20 cellular contexts compared by ENCODE assay signal in the genomic region with DNA sequence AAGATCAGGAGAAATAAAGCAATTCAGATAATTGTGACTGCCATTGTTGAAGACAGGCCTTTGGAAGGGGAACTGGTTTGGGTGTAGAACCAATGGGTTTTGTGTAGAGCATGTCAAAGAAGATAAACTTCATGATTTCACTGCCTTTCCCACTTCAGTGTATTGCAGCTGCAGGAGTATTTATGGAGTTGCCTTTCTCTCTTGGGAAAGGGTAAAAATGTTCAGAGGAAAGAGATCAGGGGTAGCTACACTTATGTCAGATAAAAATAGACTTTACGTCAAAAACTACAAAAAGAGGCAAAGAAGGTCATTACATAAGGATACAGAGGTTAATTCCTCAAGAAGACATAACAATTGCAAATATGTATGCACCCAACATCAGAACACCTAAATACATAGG.
A peak's percentile ranks its signal among the peaks of the same experiment; 100 is the strongest.
DNase-seq lines count a peak whose midpoint lies in the region; ATAC-seq, FAIRE-seq and TF ChIP-seq lines count a peak whose summit lies in the region.
"Had no signal": no experiment of that assay in that cellular context is flagged by ENCODE, and none has a peak within 500 bp of the region (broad histone marks: within the 10 kb centered on the region; RNA-seq: fewer than 3 reads in every experiment).

No MANE protein-coding gene starts in this region.

- no peak for TF ChIP-seq RAD21 in K562 (CRISPR knock-in tag; conservative IDR thresholded peaks at IDR 0.05 in 1 of 2, IDR thresholded peaks at IDR 0.05 in 1 of 2)

- peak; percentile 65 for FAIRE-seq in K562 (lab: Jason Lieb, UNC)
- FAIRE-seq: D721Med, GM12878 had no signal

- H3K4me2 ChIP-seq in K562 (ENCODE audit: insufficient read depth, low read length) (no peak overlapping the region), parathyroid adenoma (ENCODE audit: low read length) (no peak overlapping the region)
- H3K4me2 ChIP-seq: BLaER1, GM23338 had no signal

- H3K9ac ChIP-seq in K562 (ENCODE audit: insufficient read depth in 1 of 2, low read depth in 2 of 2, low read length in 2 of 2) (no peak overlapping the region), parathyroid adenoma (no peak overlapping the region)
- H3K9ac ChIP-seq: BLaER1 had no signal

- intact Hi-C loops in heart right ventricle (cut with DNase I) (loop anchor here in 8 of 10 donors (2.0 to 10.0 kb wide), 4 partner anchors 61 to 251 kb away; a partner anchor contains a TSS), cardiac septum (cut with DNase I) (loop anchor here (2.0 kb wide), 1 partner anchor 251 kb away; no protein-coding TSS in a partner anchor), K562 (cut with micrococcal nuclease) (loop anchor here (1.0 to 5.0 kb wide), 3 partner anchors 126 to 248 kb away; no protein-coding TSS in a partner anchor)

- H3K4me3 ChIP-seq in heart right ventricle (no peak overlapping the region), K562 (no peak overlapping the region), parathyroid adenoma (ENCODE audit: low read depth, low read length) (no peak overlapping the region)
- H3K4me3 ChIP-seq in CD4-positive, CD25-positive, alpha-beta regulatory T cell (ENCODE audit: low read depth, low read length): peak overlapping the region; percentile 3
- H3K4me3 ChIP-seq: BLaER1, GM12878, GM23338 had no signal

- no peak for DNase-seq in heart right ventricle
- no peak for DNase-seq in cardiac septum (ENCODE audit: low spot score)
- no peak for DNase-seq in CD4-positive, CD25-positive, alpha-beta regulatory T cell
- no peak for DNase-seq in K562 (ENCODE audit: extremely low read depth in 1 of 4, low spot score in 3 of 4)
- DNase-seq in NCI-H146 (lab: John Stamatoyannopoulos, UW): no peak
- DNase-seq: DMS 273 treated with DMSO at 0.1 percent for 48 hours, DMS79, GDM1 had no signal

- H3K27me3 ChIP-seq in heart right ventricle (no peaks in the 10 kb centered on the region), K562 (ENCODE audit: control insufficient read depth in 2 of 2, insufficient read depth in 2 of 2, low read length in 2 of 2) (no peaks in the 10 kb centered on the region), parathyroid adenoma (ENCODE audit: control insufficient read depth, insufficient read depth, low read length) (no peaks in the 10 kb centered on the region)
- H3K27me3 ChIP-seq in CD4-positive, CD25-positive, alpha-beta regulatory T cell (ENCODE audit: control insufficient read depth, insufficient read depth, low read length): no peaks in the 10 kb centered on the region
- H3K27me3 ChIP-seq: BLaER1 had no signal

- H3K36me3 Mint-ChIP-seq in CD4-positive, CD25-positive, alpha-beta regulatory T cell: peaks cover 3% of the 10 kb centered on the region

- H3K27ac ChIP-seq in heart right ventricle: peak overlapping the region in 8 of 10 donors; percentile 7 to 65 (median 52)
- H3K27ac ChIP-seq in CD4-positive, CD25-positive, alpha-beta regulatory T cell (ENCODE audit: insufficient read depth, low read length, poor library complexity, severe bottlenecking): no peak overlapping the region
- no peak overlapping the region for H3K27ac ChIP-seq in K562 (ENCODE audit: extremely low read depth, low read depth, low read length)
- no peak overlapping the region for H3K27ac ChIP-seq in parathyroid adenoma
- H3K27ac ChIP-seq: BLaER1, C4-2B had no signal

- 67 to 75% methylated on average over 1 of the region's 1 CpG for WGBS in heart right ventricle, 2 donors
- 89% methylated on average over 1 of the region's 1 CpG for WGBS in K562 (ENCODE audit: insufficient coverage, low coverage, missing lambda C conversion rate)

- peaks cover 3 to 52% (median 21%) of the 10 kb centered on the region in 9 donors for H3K4me1 ChIP-seq in heart right ventricle
- H3K4me1 ChIP-seq in CD4-positive, CD25-positive, alpha-beta regulatory T cell (ENCODE audit: control insufficient read depth, insufficient read depth, low read length, poor library complexity, severe bottlenecking): peaks cover 5% of the 10 kb centered on the region
- peaks cover 3 to 6% of the 10 kb centered on the region in 2 experiments; a peak in 4 of 5 replicates for H3K4me1 ChIP-seq in K562 (replicated peaks in 1 of 2; ENCODE audit: control insufficient read depth in 2 of 2, insufficient read depth in 2 of 2, low read length in 2 of 2)
- H3K4me1 ChIP-seq in parathyroid adenoma: peaks cover 16% of the 10 kb centered on the region

- no peak overlapping the region for H2AFZ ChIP-seq in K562 (ENCODE audit: low read depth, low read length)
- H2AFZ ChIP-seq in parathyroid adenoma: peak overlapping the region; percentile 13
- H2AFZ ChIP-seq: GM23338 had no signal

- H3K9me3 ChIP-seq in heart right ventricle (no peaks in the 10 kb centered on the region), K562 (replicated peaks; ENCODE audit: control insufficient read depth, insufficient read depth, low read depth, low read length) (no peaks in the 10 kb centered on the region), parathyroid adenoma (ENCODE audit: control insufficient read depth, low read length) (no peaks in the 10 kb centered on the region)
- no peaks in the 10 kb centered on the region for H3K9me3 ChIP-seq in CD4-positive, CD25-positive, alpha-beta regulatory T cell (ENCODE audit: control insufficient read depth in 2 of 2, low read length in 2 of 2)
- H3K9me3 ChIP-seq: BLaER1 had no signal

- H4K20me1 ChIP-seq in K562 (replicated peaks; ENCODE audit: control insufficient read depth, insufficient read depth, low read length): no peaks in the 10 kb centered on the region
- H4K20me1 ChIP-seq: BLaER1 had no signal

- no peaks in the 10 kb centered on the region for H3K9me3 Mint-ChIP-seq in CD4-positive, CD25-positive, alpha-beta regulatory T cell
- H3K9me3 Mint-ChIP-seq: CD4-positive, alpha-beta T cell; GM23338; H9 had no signal

- peak overlapping the region in 1 of 3 donors; percentile 80 for H3K27ac Mint-ChIP-seq in CD4-positive, CD25-positive, alpha-beta regulatory T cell
- H3K27ac Mint-ChIP-seq: B cell; CD4-positive, alpha-beta T cell; GM23338; H9 had no signal

- TF ChIP-seq CTCF in heart right ventricle (IDR thresholded peaks at IDR 0.05) (no peak), K562 (IDR thresholded peaks at IDR 0.05 in 2 of 3, conservative IDR thresholded peaks at IDR 0.05 in 1 of 3; ENCODE audit: insufficient read depth in 2 of 3, low read depth in 1 of 3, low read length in 3 of 3) (no peak), parathyroid adenoma (IDR thresholded peaks at IDR 0.05) (no peak)

- in situ Hi-C loops in K562 (cut with MboI): no loop called here

- H3K9me1 ChIP-seq in K562 (ENCODE audit: control insufficient read depth, insufficient read depth, low read length): no peaks in the 10 kb centered on the region

- POLR2A ChIA-PET in K562 (lab: Yijun Ruan, JAX): no interaction called here

- ATAC-seq in heart right ventricle (peak in 6 of 8 donors; percentile 25 to 61 (median 44)), K562 (peak; percentile 14; the same call in 2 of the 3 replicates), GM18511 (IDR thresholded peaks at IDR 0.05; ENCODE audit: unreplicated experiment) (no peak), HG02571 (IDR thresholded peaks at IDR 0.05; ENCODE audit: unreplicated experiment) (no peak)
- ATAC-seq in CD4-positive, CD25-positive, alpha-beta regulatory T cell (ENCODE audit: low read depth in 2 of 2): no peak

- H3K36me3 ChIP-seq in heart right ventricle: no peaks in the 10 kb centered on the region
- no peaks in the 10 kb centered on the region for H3K36me3 ChIP-seq in CD4-positive, CD25-positive, alpha-beta regulatory T cell (ENCODE audit: control insufficient read depth, insufficient read depth, low read length)
- no peaks in the 10 kb centered on the region for H3K36me3 ChIP-seq in K562 (ENCODE audit: control insufficient read depth, insufficient read depth, low read length)
- H3K36me3 ChIP-seq in parathyroid adenoma (ENCODE audit: control insufficient read depth, insufficient read depth, low read length): no peaks in the 10 kb centered on the region
- H3K36me3 ChIP-seq: BLaER1 had no signal

- no peak for TF ChIP-seq POLR2A in K562 (conservative IDR thresholded peaks at IDR 0.05)

- BruUV-seq in K562 (replicated peaks; lab: Mats Ljungman, UMichigan): no TSS peak

- no peak for TF ChIP-seq EP300 in K562 (IDR thresholded peaks at IDR 0.05; ENCODE audit: low read length)

- CTCF ChIA-PET in K562 (lab: Yijun Ruan, JAX; ENCODE audit: low intra/inter-chr PET ratio): interaction anchor here (0.8 kb wide), 1 partner anchor 202 kb away, joined by 3 read pairs; no protein-coding TSS in a partner anchor

- peaks cover 28 to 67% (median 44%) of the 10 kb centered on the region in 4 donors for H3K4me1 Mint-ChIP-seq in CD4-positive, CD25-positive, alpha-beta regulatory T cell
- H3K4me1 Mint-ChIP-seq: B cell, GM23338, H9 had no signal

- no peaks in the 10 kb centered on the region for H3K27me3 Mint-ChIP-seq in CD4-positive, CD25-positive, alpha-beta regulatory T cell
- H3K27me3 Mint-ChIP-seq: B cell; CD4-positive, alpha-beta T cell; CD8-positive, alpha-beta memory T cell had no signal

- no peak overlapping the region for H3K4me3 Mint-ChIP-seq in CD4-positive, CD25-positive, alpha-beta regulatory T cell
- H3K4me3 Mint-ChIP-seq: B cell; CD4-positive, alpha-beta T cell; CD8-positive, alpha-beta memory T cell; GM23338; H9 had no signal

- H3K79me2 ChIP-seq in K562 (ENCODE audit: control insufficient read depth, insufficient read depth, low read length) (peaks cover 35% of the 10 kb centered on the region; the same call in 2 of the 3 replicates), parathyroid adenoma (no peaks in the 10 kb centered on the region)

TF ChIP-seq in K562, 482 proteins besides CTCF, POLR2A, EP300 and RAD21 (continues in another document):
- TF ChIP-seq ZNF707 (CRISPR knock-in tag; conservative IDR thresholded peaks at IDR 0.05): no peak
- TF ChIP-seq ZNF644 (tag; IDR thresholded peaks at IDR 0.05; ENCODE audit: low read depth): no peak
- TF ChIP-seq, protein P1, sequence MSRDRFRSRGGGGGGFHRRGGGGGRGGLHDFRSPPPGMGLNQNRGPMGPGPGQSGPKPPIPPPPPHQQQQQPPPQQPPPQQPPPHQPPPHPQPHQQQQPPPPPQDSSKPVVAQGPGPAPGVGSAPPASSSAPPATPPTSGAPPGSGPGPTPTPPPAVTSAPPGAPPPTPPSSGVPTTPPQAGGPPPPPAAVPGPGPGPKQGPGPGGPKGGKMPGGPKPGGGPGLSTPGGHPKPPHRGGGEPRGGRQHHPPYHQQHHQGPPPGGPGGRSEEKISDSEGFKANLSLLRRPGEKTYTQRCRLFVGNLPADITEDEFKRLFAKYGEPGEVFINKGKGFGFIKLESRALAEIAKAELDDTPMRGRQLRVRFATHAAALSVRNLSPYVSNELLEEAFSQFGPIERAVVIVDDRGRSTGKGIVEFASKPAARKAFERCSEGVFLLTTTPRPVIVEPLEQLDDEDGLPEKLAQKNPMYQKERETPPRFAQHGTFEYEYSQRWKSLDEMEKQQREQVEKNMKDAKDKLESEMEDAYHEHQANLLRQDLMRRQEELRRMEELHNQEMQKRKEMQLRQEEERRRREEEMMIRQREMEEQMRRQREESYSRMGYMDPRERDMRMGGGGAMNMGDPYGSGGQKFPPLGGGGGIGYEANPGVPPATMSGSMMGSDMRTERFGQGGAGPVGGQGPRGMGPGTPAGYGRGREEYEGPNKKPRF (IDR thresholded peaks at IDR 0.05; ENCODE audit: low read depth, low read length): no peak

Comparison
In these comparisons a context has a peak if more than half of its experiments do, and no peak if none do; other contexts are left out.
1. ATAC-seq: peak in heart right ventricle (6 of 8) and K562 (single experiment); none in CD4-positive, CD25-positive, alpha-beta regulatory T cell (0 of 2), GM18511 (single experiment) and HG02571 (single experiment).
2. H3K27ac ChIP-seq: peak in heart right ventricle (8 of 10); none in CD4-positive, CD25-positive, alpha-beta regulatory T cell (single experiment), K562 (single experiment) and parathyroid adenoma (single experiment).